9 cellular contexts compared by ENCODE assay signal in the genomic region with DNA sequence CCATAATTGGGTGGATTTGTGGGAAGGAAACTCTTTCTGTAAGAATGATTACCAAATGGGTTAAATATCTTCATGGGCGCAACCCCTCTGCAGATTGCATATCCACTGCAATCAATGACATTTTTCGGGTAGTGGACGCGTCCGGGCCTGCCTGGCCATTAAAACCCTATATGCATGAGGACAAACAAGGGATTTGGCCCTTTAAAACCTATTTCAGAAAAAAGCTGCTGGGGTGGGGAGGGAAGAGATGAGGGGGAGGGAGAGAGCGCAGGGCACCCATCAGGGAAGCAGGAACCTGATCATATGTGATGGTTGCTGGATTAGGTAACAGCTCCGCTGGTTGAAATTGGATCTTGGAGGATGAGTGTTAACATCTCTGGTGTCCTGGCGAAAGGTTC.
A peak's percentile ranks its signal among the peaks of the same experiment; 100 is the strongest.
DNase-seq lines count a peak whose midpoint lies in the region; ATAC-seq and TF ChIP-seq lines count a peak whose summit lies in the region.
"Had no signal": no experiment of that assay in that cellular context is flagged by ENCODE, and none has a peak within 500 bp of the region (broad histone marks: within the 10 kb centered on the region; RNA-seq: fewer than 3 reads in every experiment).

No MANE protein-coding gene starts in this region.

- peaks cover 32% of the 10 kb centered on the region for H3K4me1 Mint-ChIP-seq in neural crest cell

- H3K27ac Mint-ChIP-seq in neural crest cell (ENCODE audit: unreplicated experiment), result peak overlapping the region; percentile 93
- H3K27ac Mint-ChIP-seq: CD8-positive, alpha-beta memory T cell had no signal

- 55 to 61% methylated on average over 8 of the region's 8 CpGs for WGBS in body of pancreas, 2 donors

- no peaks in the 10 kb centered on the region for H3K9me3 ChIP-seq in body of pancreas
- H3K9me3 ChIP-seq in left lung, result no peaks in the 10 kb centered on the region
- no peaks in the 10 kb centered on the region for H3K9me3 ChIP-seq in effector memory CD4-positive, alpha-beta T cell (ENCODE audit: control insufficient read depth, low read length)

- ATAC-seq in body of pancreas, result no peak
- no peak for ATAC-seq in left lung

- no peak for TF ChIP-seq POLR2A in body of pancreas (IDR thresholded peaks at IDR 0.05)

- H3K27me3 ChIP-seq in body of pancreas, result no peaks in the 10 kb centered on the region
- no peaks in the 10 kb centered on the region for H3K27me3 ChIP-seq in left lung
- H3K27me3 ChIP-seq in effector memory CD4-positive, alpha-beta T cell (replicated peaks; ENCODE audit: control insufficient read depth, insufficient read depth, low read length, poor library complexity, severe bottlenecking), result no peaks in the 10 kb centered on the region

- intact Hi-C loops in body of pancreas (cut with DNase I), result no loop called here
- intact Hi-C loops in left lung (cut with DNase I), result no loop called here

- H3K4me3 ChIP-seq in body of pancreas, result no peak overlapping the region
- H3K4me3 ChIP-seq in left lung, result no peak overlapping the region
- no peak overlapping the region for H3K4me3 ChIP-seq in effector memory CD4-positive, alpha-beta T cell (ENCODE audit: insufficient read depth, low read depth, low read length, poor library complexity, severe bottlenecking)

- peaks cover 7% of the 10 kb centered on the region for H3K36me3 Mint-ChIP-seq in neural crest cell (ENCODE audit: low read depth)
- H3K36me3 Mint-ChIP-seq: CD8-positive, alpha-beta memory T cell had no signal

- H3K27ac ChIP-seq in body of pancreas, result peak overlapping the region; percentile 53 to 82 (median 71)
- no peak overlapping the region for H3K27ac ChIP-seq in left lung
- no peak overlapping the region for H3K27ac ChIP-seq in effector memory CD4-positive, alpha-beta T cell (ENCODE audit: insufficient read depth, low read length, poor library complexity, severe bottlenecking)

- H3K9me3 Mint-ChIP-seq in neural crest cell, result no peaks in the 10 kb centered on the region

- no peaks in the 10 kb centered on the region for H3K27me3 Mint-ChIP-seq in neural crest cell (ENCODE audit: low read depth)

- TF ChIP-seq CTCF in body of pancreas (IDR thresholded peaks at IDR 0.05) (no peak), neural crest cell (conservative IDR thresholded peaks at IDR 0.05) (no peak), left lung (IDR thresholded peaks at IDR 0.05) (no peak)

- H3K36me3 ChIP-seq in body of pancreas (replicated peaks in 1 of 2; ENCODE audit: insufficient read depth in 1 of 2, low read depth in 2 of 2) (no peaks in the 10 kb centered on the region), left lung (peaks cover 0 to 3% of the 10 kb centered on the region in 2 donors)
- H3K36me3 ChIP-seq in effector memory CD4-positive, alpha-beta T cell (ENCODE audit: control insufficient read depth, insufficient read depth, low read length), result no peaks in the 10 kb centered on the region

- DNase-seq in HCEC 1CT (peak; percentile 0), NCI-H2196 (lab: John Stamatoyannopoulos, UW; ENCODE audit: unreplicated experiment) (peak; percentile 68), body of pancreas (no peak), neural crest cell (ENCODE audit: low read depth, low spot score) (no peak), left lung (no peak), HT-29 (ENCODE audit: low spot score) (no peak), GM19240 (ENCODE audit: insufficient read length, low spot score) (no peak)
- no peak for DNase-seq in effector memory CD4-positive, alpha-beta T cell

- no peak overlapping the region for H3K4me3 Mint-ChIP-seq in neural crest cell

- H3K4me1 ChIP-seq in body of pancreas, result peaks cover 55% of the 10 kb centered on the region
- H3K4me1 ChIP-seq in left lung, result peaks cover 6 to 17% of the 10 kb centered on the region in 2 donors
- H3K4me1 ChIP-seq in effector memory CD4-positive, alpha-beta T cell (ENCODE audit: control insufficient read depth, insufficient read depth, low read length, poor library complexity, severe bottlenecking), result no peaks in the 10 kb centered on the region

Comparison
In these comparisons a context has a peak if more than half of its experiments do, and no peak if none do; other contexts are left out.
1. DNase-seq: peak in HCEC 1CT (single experiment) and NCI-H2196 (single experiment); none in body of pancreas (0 of 4), neural crest cell (single experiment), left lung (0 of 2), HT-29 (single experiment), effector memory CD4-positive, alpha-beta T cell (0 of 3) and GM19240 (single experiment).
2. H3K27ac ChIP-seq: peak in body of pancreas (4 of 4); none in left lung (0 of 2) and effector memory CD4-positive, alpha-beta T cell (single experiment).